In the genomic region with DNA sequence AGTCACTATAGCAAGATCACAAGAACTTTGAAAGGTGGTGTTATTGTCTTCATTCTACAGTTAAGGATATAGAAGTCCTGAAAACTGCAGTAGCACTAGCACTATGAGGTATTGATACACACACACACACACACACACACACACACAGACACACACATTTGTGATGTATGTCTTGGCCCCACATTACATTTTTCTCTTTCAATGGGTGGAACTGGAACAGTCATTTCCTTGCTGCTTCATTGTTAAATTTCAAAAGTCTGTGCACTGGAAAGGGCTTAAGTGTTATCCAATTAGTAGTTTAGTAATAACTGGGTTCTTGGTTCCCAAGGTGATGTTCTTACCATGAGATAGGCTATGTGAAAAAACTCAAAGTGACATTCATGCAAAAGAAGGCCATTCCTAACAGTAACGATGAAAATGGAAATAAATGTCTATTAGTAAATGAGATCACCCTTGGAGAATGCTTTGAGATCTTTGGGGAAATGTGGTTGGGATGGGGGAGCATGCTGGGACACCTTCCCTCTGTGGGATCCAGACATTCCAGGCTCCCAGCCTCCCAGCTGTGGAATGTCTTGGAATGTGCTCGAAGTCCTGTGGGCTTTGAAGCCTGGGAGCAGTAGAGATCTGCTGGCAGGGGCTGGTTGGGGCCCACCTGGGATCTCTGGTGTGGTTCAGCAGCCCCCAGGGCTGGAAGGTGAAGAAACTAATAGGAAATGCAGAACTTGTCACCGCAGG, we compare ENCODE assay signal across 10 cellular contexts. TPM values are rescaled to one million over a fixed set of nuclear protein-coding genes. Genes with fewer than 3 reads are reported as not detected.
DNase-seq lines count a peak whose midpoint lies in the region; ATAC-seq and TF ChIP-seq lines count a peak whose summit lies in the region.
"Had no signal": no experiment of that assay in that cellular context is flagged by ENCODE, and none has a peak within 500 bp of the region (broad histone marks: within the 10 kb centered on the region; RNA-seq: fewer than 3 reads in every experiment).

No MANE protein-coding gene starts in this region.

- H4K91ac ChIP-seq in neuronal stem cell (ENCODE audit: low read depth, low read length, poor library complexity), result no peak overlapping the region

- H3K4me3 ChIP-seq in AG09309 (ENCODE audit: control insufficient read depth, low read depth, low read length), result no peak overlapping the region
- H3K4me3 ChIP-seq in SJSA1, result no peak overlapping the region
- H3K4me3 ChIP-seq in fibroblast of pulmonary artery (replicated peaks; ENCODE audit: low read depth, low read length), result no peak overlapping the region
- no peak overlapping the region for H3K4me3 ChIP-seq in neuronal stem cell (ENCODE audit: low read length in 2 of 2)
- no peak overlapping the region for H3K4me3 ChIP-seq in adrenal gland
- H3K4me3 ChIP-seq: BLaER1 treated with 17β-estradiol and CSF1 and Interleukin-3, amounts not matched to agents 10 nM and 100 nM had no signal

- no peak overlapping the region for H2AK5ac ChIP-seq in neuronal stem cell (ENCODE audit: low read depth, low read length)

- no peak overlapping the region for H3K14ac ChIP-seq in neuronal stem cell (ENCODE audit: low read length)

- H3K9me3 ChIP-seq in SJSA1 (replicated peaks) (no peaks in the 10 kb centered on the region), neuronal stem cell (replicated peaks in 1 of 2; ENCODE audit: control insufficient read depth in 2 of 2, insufficient read depth in 1 of 2, low read depth in 1 of 2, low read length in 2 of 2) (no peaks in the 10 kb centered on the region), adrenal gland (replicated peaks in 1 of 3) (no peaks in the 10 kb centered on the region)

- no peak for TF ChIP-seq POLR2A in adrenal gland (IDR thresholded peaks at IDR 0.05)

- intact Hi-C loops in adrenal gland (cut with DNase I), result loop anchor here in 1 of 2 donors (10.0 kb wide), 1 partner anchor 47 kb away; no protein-coding TSS in a partner anchor

- H2BK5ac ChIP-seq in neuronal stem cell (ENCODE audit: low read length), result no peak overlapping the region

- no peak overlapping the region for H4K8ac ChIP-seq in neuronal stem cell (ENCODE audit: low read depth, low read length)

- H2BK15ac ChIP-seq in neuronal stem cell (ENCODE audit: low read length), result no peak overlapping the region

- H3K18ac ChIP-seq in neuronal stem cell (ENCODE audit: low read length), result no peak overlapping the region

- H3K4me2 ChIP-seq in neuronal stem cell (ENCODE audit: insufficient read depth, low read length, poor library complexity, severe bottlenecking), result no peak overlapping the region

- H3K4me1 ChIP-seq in SJSA1 (replicated peaks) (peaks cover 86% of the 10 kb centered on the region), neuronal stem cell (ENCODE audit: control insufficient read depth in 2 of 2, insufficient read depth in 1 of 2, low read depth in 1 of 2, low read length in 2 of 2) (peaks cover 5 to 8% of the 10 kb centered on the region in 2 donors), adrenal gland (replicated peaks in 1 of 2) (no peaks in the 10 kb centered on the region)

- peak overlapping the region; percentile 62 for H2AFZ ChIP-seq in neuronal stem cell (ENCODE audit: low read length)

- H3K79me1 ChIP-seq in neuronal stem cell (ENCODE audit: low read depth, low read length), result no peaks in the 10 kb centered on the region

- no peak overlapping the region for H3K4ac ChIP-seq in neuronal stem cell (ENCODE audit: low read length)

- no peak overlapping the region for H3K23ac ChIP-seq in neuronal stem cell (ENCODE audit: low read depth, low read length, poor library complexity)

- TF ChIP-seq CTCF in AG09309 (IDR thresholded peaks at IDR 0.05; ENCODE audit: control insufficient read depth, insufficient read depth, low read depth, low read length, missing control alignments) (no peak), fibroblast of pulmonary artery (IDR thresholded peaks at IDR 0.05; ENCODE audit: low read length, missing control alignments) (no peak), adrenal gland (IDR thresholded peaks at IDR 0.05) (no peak)

- H2BK12ac ChIP-seq in neuronal stem cell (ENCODE audit: low read length), result no peak overlapping the region

- H2BK120ac ChIP-seq in neuronal stem cell (ENCODE audit: low read depth, low read length), result no peak overlapping the region

- DNase-seq in AG09309 (ENCODE audit: low read depth) (peak; percentile 80), SJSA1 (ENCODE audit: low read depth in 1 of 2, low spot score in 2 of 2) (peak; percentile 95), fibroblast of pulmonary artery (ENCODE audit: low read depth) (peak; percentile 83), neuronal stem cell (ENCODE audit: low spot score) (no peak), adrenal gland (no peak), foreskin melanocyte (no peak)
- DNase-seq: NCI-H1694 treated with DMSO at 0.1 percent for 48 hours had no signal

- H3K9ac ChIP-seq in neuronal stem cell (ENCODE audit: low read depth, low read length, poor library complexity), result no peak overlapping the region
- H3K9ac ChIP-seq: BLaER1 treated with 17β-estradiol and CSF1 and Interleukin-3, amounts not matched to agents 10 nM and 100 nM had no signal

- peaks cover 38% of the 10 kb centered on the region for H3K36me3 ChIP-seq in SJSA1
- H3K36me3 ChIP-seq in neuronal stem cell (replicated peaks in 1 of 2; ENCODE audit: control insufficient read depth in 2 of 2, insufficient read depth in 2 of 2, low read length in 2 of 2), result no peaks in the 10 kb centered on the region
- H3K36me3 ChIP-seq in adrenal gland (replicated peaks in 1 of 2), result no peaks in the 10 kb centered on the region
- H3K36me3 ChIP-seq: BLaER1 treated with 17β-estradiol and CSF1 and Interleukin-3, amounts not matched to agents 10 nM and 100 nM had no signal

- H3K27me3 ChIP-seq in SJSA1 (replicated peaks) (no peaks in the 10 kb centered on the region), neuronal stem cell (ENCODE audit: control insufficient read depth in 3 of 3, insufficient read depth in 3 of 3, low read depth in 1 of 3, low read length in 3 of 3) (no peaks in the 10 kb centered on the region), adrenal gland (no peaks in the 10 kb centered on the region)
- H3K27me3 ChIP-seq: BLaER1 treated with 17β-estradiol and CSF1 and Interleukin-3, amounts not matched to agents 10 nM and 100 nM had no signal

- no CpG with 5 or more reads among the region's 3 CpGs for WGBS in neuronal stem cell (ENCODE audit: extremely low coverage in 2 of 2, insufficient read length in 2 of 2, insufficient replicate concordance in 1 of 2), 2 donors
- 51 to 71% (median 61%) methylated on average over 3 of the region's 3 CpGs for WGBS in adrenal gland, 4 donors

- H3K27ac ChIP-seq in SJSA1 (peak overlapping the region; percentile 97), neuronal stem cell (replicated peaks; ENCODE audit: low read length) (no peak overlapping the region), adrenal gland (peak overlapping the region in 2 of 5 donors; percentile 43 to 79)
- H3K27ac ChIP-seq: BLaER1 treated with 17β-estradiol and CSF1 and Interleukin-3, amounts not matched to agents 10 nM and 100 nM had no signal

- ATAC-seq in GM18858 (IDR thresholded peaks at IDR 0.05; ENCODE audit: unreplicated experiment) (no peak), HG03025 (IDR thresholded peaks at IDR 0.05; ENCODE audit: low FRiP score, unreplicated experiment) (no peak)

RNA-seq across cellular contexts. Expression of gene CALD1, which starts 37.4 kb away (rescaled TPM):
- 411 and 544 TPM in 2 replicates for total RNA-seq in SJSA1 (2014; rRNA removed; shearing (Covaris generic))
- polyA plus RNA-seq in neuronal stem cell (2013, experiment 1 of 2), result 98.6 TPM
- polyA plus RNA-seq in neuronal stem cell (2013, experiment 2 of 2), result 99.2 TPM
- total RNA-seq in adrenal gland, result 100 to 1,000 TPM; 113 to 252 (median 199) TPM
- polyA plus RNA-seq in adrenal gland, result 100 to 1,000 TPM; 103 to 258 (median 233) TPM

Comparison
In these comparisons a context has a peak if more than half of its experiments do, and no peak if none do; other contexts are left out.
1. DNase-seq: peak in AG09309 (single experiment), SJSA1 (2 of 2) and fibroblast of pulmonary artery (single experiment); none in neuronal stem cell (single experiment), adrenal gland (0 of 7) and foreskin melanocyte (single experiment).